In genomic region chr16:23757116-23757515, GRCh38 we compare ENCODE assay signal across 5 cellular contexts. TPM values are rescaled to one million over a fixed set of nuclear protein-coding genes. Genes with fewer than 3 reads are reported as not detected.
"Had no signal": no experiment of that assay in that cellular context is flagged by ENCODE, and none has a peak within 500 bp of the region (broad histone marks: within the 10 kb centered on the region; RNA-seq: fewer than 3 reads in every experiment).

No MANE protein-coding gene starts in this region.

- H3K4me3 ChIP-seq: GM23248 had no signal

- H3K4me3 Mint-ChIP-seq: H9 had no signal

- H3K27ac Mint-ChIP-seq: H9 had no signal

- DNase-seq: GM23248, H9, HCEC 1CT, IMR-90, KBM-7 had no signal

- H3K27ac ChIP-seq: GM23248 had no signal

- H2AFZ ChIP-seq: GM23248 had no signal

- H3K9ac ChIP-seq: GM23248 had no signal

RNA-seq across cellular contexts. Expression of gene CHP2, which starts 2.3 kb away (rescaled TPM):
- total RNA-seq: GM23248, IMR-90 had no signal
- polyA plus RNA-seq: GM23248, IMR-90 had no signal

RNA-seq across cellular contexts. Expression of gene ERN2, which starts 44.1 kb away (rescaled TPM):
- total RNA-seq: GM23248 had no signal
- polyA plus RNA-seq: GM23248 had no signal
